ENCODE assay signal across 35 cellular contexts in genomic region chr20:1252416-1252815, GRCh38. TPM values are rescaled to one million over a fixed set of nuclear protein-coding genes. Genes with fewer than 3 reads are reported as not detected.
"Had no signal": no experiment of that assay in that cellular context is flagged by ENCODE, and none has a peak within 500 bp of the region (broad histone marks: within the 10 kb centered on the region; RNA-seq: fewer than 3 reads in every experiment).

No MANE protein-coding gene starts in this region.

- H3K27ac ChIP-seq: adrenal gland, cardiac muscle cell, VCaP had no signal

- H3K27me3 ChIP-seq: cardiac muscle cell had no signal

- DNase-seq: activated B cell treated with CpG ODN at 0.5 μM for 24 hours; activated CD4-positive, alpha-beta memory T cell treated with anti-CD3 and anti-CD28 coated beads for 36 hours; activated CD4-positive, alpha-beta T cell treated with anti-CD3 and anti-CD28 coated beads for 4 hours; activated CD4-positive, alpha-beta T cell treated with anti-CD3 and anti-CD28 coated beads, Interleukin-2, amount 10 ng/mL, durations not matched to agents 24 days and 14 days; activated CD4-positive, alpha-beta T cell treated with anti-CD3 and anti-CD28 coated beads, Interleukin-2, amount 50 U/mL, for 1 hour; activated CD4-positive, alpha-beta T cell treated with anti-CD3 and anti-CD28 coated beads, Interleukin-2, amount 50 U/mL, for 4 hours; activated CD4-positive, CD25-positive, alpha-beta regulatory T cell treated with anti-CD3 and anti-CD28 coated beads, Interleukin-2, amount 50 U/mL, for 72 hours; activated CD8-positive, alpha-beta memory T cell treated with anti-CD3 and anti-CD28 coated beads, Interleukin-2, amount 50 U/mL, for 4 hours; activated CD8-positive, alpha-beta T cell treated with anti-CD3 and anti-CD28 coated beads for 36 hours; activated effector memory CD4-positive, alpha-beta T cell treated with anti-CD3 and anti-CD28 coated beads, Interleukin-2, amount 50 U/mL, for 16 hours; activated gamma-delta T cell treated with Interleukin-2 at 50 U/mL for 16 hours; activated naive CD4-positive, alpha-beta T cell; activated naive CD4-positive, alpha-beta T cell treated with anti-CD3 and anti-CD28 coated beads for 36 hours; activated naive CD4-positive, alpha-beta T cell treated with anti-CD3 and anti-CD28 coated beads, Interleukin-2, amount 50 U/mL, for 16 hours; activated naive CD8-positive, alpha-beta T cell treated with anti-CD3 and anti-CD28 coated beads for 36 hours; activated T-cell treated with anti-CD3 and anti-CD28 coated beads for 4 hours; activated T-cell treated with anti-CD3 and anti-CD28 coated beads, Interleukin-2, amount 50 U/mL, for 1 hour; activated T-cell treated with anti-CD3 and anti-CD28 coated beads, Interleukin-2, amount 50 U/mL, for 4 hours; activated T-cell treated with anti-CD3 and anti-CD28 coated beads, Interleukin-2, amount 50 U/mL, for 72 hours; adrenal gland; amniotic stem cell; aorta; caudate nucleus; cerebellar nuclear complex; T-helper 1 cell; T-helper 2 cell; T-helper 9 cell had no signal

- H3K4me3 ChIP-seq: adrenal gland, cardiac muscle cell had no signal

- H3K4me1 ChIP-seq: adrenal gland had no signal

- ATAC-seq: activated CD8-positive, alpha-beta T cell treated with anti-CD3 and anti-CD28 coated beads for 36 hours; activated naive CD4-positive, alpha-beta T cell treated with anti-CD3 and anti-CD28 coated beads, Interleukin-2, amount 50 U/mL, for 72 hours; activated T-cell treated with anti-CD3 and anti-CD28 coated beads, Interleukin-2, amount 50 U/mL, for 4 hours; activated T-cell treated with anti-CD3 and anti-CD28 coated beads, Interleukin-2, amount 50 U/mL, for 72 hours; activated T-helper 17 cell treated with anti-CD3 and anti-CD28 coated beads, Interleukin-2, amount 50 U/mL, for 72 hours had no signal

- H3K9me3 ChIP-seq: adrenal gland had no signal

- H3K36me3 ChIP-seq: adrenal gland, cardiac muscle cell had no signal

RNA-seq across cellular contexts. Expression of gene RAD21L1, which starts 26.6 kb away (rescaled TPM):
- total RNA-seq: activated B cell treated with CpG ODN at 0.5 μM for 24 hours; activated CD4-positive, alpha-beta memory T cell treated with anti-CD3 and anti-CD28 coated beads for 36 hours; activated CD4-positive, alpha-beta T cell treated with anti-CD3 and anti-CD28 coated beads, Interleukin-2, amount 10 ng/mL, durations not matched to agents 24 days and 14 days; activated CD8-positive, alpha-beta memory T cell treated with anti-CD3 and anti-CD28 coated beads for 36 hours; activated naive CD4-positive, alpha-beta T cell treated with anti-CD3 and anti-CD28 coated beads for 36 hours; activated naive CD8-positive, alpha-beta T cell treated with anti-CD3 and anti-CD28 coated beads for 36 hours; activated T-helper 1 cell treated with anti-CD3 and anti-CD28 coated beads, Interleukin-12 subunit alpha, Interleukin-12 subunit beta, Interleukin-2, Interleukin-4 antibody, amounts not matched to agents 30 ng/mL and 10 ng/mL and 1 ng/mL, durations not matched to agents 14 hours and 24 hours and 36 hours; activated T-helper 17 cell treated with anti-CD3 and anti-CD28 coated beads, Interleukin-2, amount 50 U/mL, for 72 hours; adrenal gland; aorta; astrocyte had no signal
- polyA plus RNA-seq: aorta had no signal

RNA-seq across cellular contexts. Expression of gene C20orf202, which starts 49.2 kb away (rescaled TPM):
- total RNA-seq: activated B cell treated with CpG ODN at 0.5 μM for 24 hours; activated CD4-positive, alpha-beta memory T cell treated with anti-CD3 and anti-CD28 coated beads for 36 hours; activated CD4-positive, alpha-beta T cell treated with anti-CD3 and anti-CD28 coated beads, Interleukin-2, amount 10 ng/mL, durations not matched to agents 24 days and 14 days; activated CD8-positive, alpha-beta memory T cell treated with anti-CD3 and anti-CD28 coated beads for 36 hours; activated CD8-positive, alpha-beta T cell treated with anti-CD3 and anti-CD28 coated beads for 36 hours; activated naive CD4-positive, alpha-beta T cell treated with anti-CD3 and anti-CD28 coated beads for 36 hours; activated naive CD8-positive, alpha-beta T cell treated with anti-CD3 and anti-CD28 coated beads for 36 hours; activated T-cell treated with anti-CD3 and anti-CD28 coated beads, Interleukin-2, amount 50 U/mL, for 4 hours; activated T-helper 1 cell treated with anti-CD3 and anti-CD28 coated beads, Interleukin-12 subunit alpha, Interleukin-12 subunit beta, Interleukin-2, Interleukin-4 antibody, amounts not matched to agents 30 ng/mL and 10 ng/mL and 1 ng/mL, durations not matched to agents 14 hours and 24 hours and 36 hours; activated T-helper 17 cell treated with anti-CD3 and anti-CD28 coated beads, Interleukin-2, amount 50 U/mL, for 72 hours; astrocyte; bronchial epithelial cell had no signal
